In genomic region chr14:71267691-71268090, GRCh38 we compare ENCODE assay signal across 9 cellular contexts. TPM values are rescaled to one million over a fixed set of nuclear protein-coding genes. Genes with fewer than 3 reads are reported as not detected.
DNase-seq lines count a peak whose midpoint lies in the region; FAIRE-seq and TF ChIP-seq lines count a peak whose summit lies in the region.
"Had no signal": no experiment of that assay in that cellular context is flagged by ENCODE, and none has a peak within 500 bp of the region (broad histone marks: within the 10 kb centered on the region; RNA-seq: fewer than 3 reads in every experiment).

No MANE protein-coding gene starts in this region.

- BruUV-seq in PC-9 (replicated peaks; lab: Mats Ljungman, UMichigan) = no TSS peak

- H3K4me1 ChIP-seq in PC-9 (replicated peaks; ENCODE audit: insufficient read depth) (peaks cover 23% of the 10 kb centered on the region), parathyroid adenoma (no peaks in the 10 kb centered on the region)
- no peaks in the 10 kb centered on the region for H3K4me1 ChIP-seq in effector memory CD4-positive, alpha-beta T cell (ENCODE audit: control insufficient read depth, insufficient read depth, low read length, poor library complexity, severe bottlenecking)

- H3K36me3 ChIP-seq in PC-9 (ENCODE audit: low read depth) (no peaks in the 10 kb centered on the region), parathyroid adenoma (ENCODE audit: control insufficient read depth, insufficient read depth, low read length) (no peaks in the 10 kb centered on the region)
- no peaks in the 10 kb centered on the region for H3K36me3 ChIP-seq in effector memory CD4-positive, alpha-beta T cell (ENCODE audit: control insufficient read depth, insufficient read depth, low read length)

- no peaks in the 10 kb centered on the region for H4K20me1 ChIP-seq in PC-9 (ENCODE audit: insufficient read depth)

- DNase-seq in GM18507 (ENCODE audit: extremely low spot score, insufficient read length, low read depth) (no peak), PC-9 (no peak), kidney glomerular epithelial cell (lab: John Stamatoyannopoulos, UW) (no peak), T1000 (lab: John Stamatoyannopoulos, UW) (no peak), posterior vena cava (ENCODE audit: low spot score) (no peak)
- no peak for DNase-seq in effector memory CD4-positive, alpha-beta T cell
- DNase-seq: NCI-H1105 had no signal

- no peaks in the 10 kb centered on the region for H3F3A ChIP-seq in PC-9 (ENCODE audit: insufficient read depth, low read depth)

- H3K4me3 ChIP-seq in PC-9 = peak overlapping the region; percentile 3; the same call in 1 of the 2 replicates
- H3K4me3 ChIP-seq in effector memory CD4-positive, alpha-beta T cell (ENCODE audit: insufficient read depth, low read depth, low read length, poor library complexity, severe bottlenecking) = peak overlapping the region; percentile 39
- no peak overlapping the region for H3K4me3 ChIP-seq in parathyroid adenoma (ENCODE audit: low read depth, low read length)

- intact Hi-C loops in PC-9 (cut with micrococcal nuclease; ENCODE audit: unreplicated experiment) = no loop called here
- intact Hi-C loops in posterior vena cava (cut with DNase I) = no loop called here

- H3K79me2 ChIP-seq in PC-9 (ENCODE audit: low read depth) (no peaks in the 10 kb centered on the region), parathyroid adenoma (no peaks in the 10 kb centered on the region)

- no peak for TF ChIP-seq CTCF in PC-9 (conservative IDR thresholded peaks at IDR 0.05)
- TF ChIP-seq CTCF in parathyroid adenoma (IDR thresholded peaks at IDR 0.05) = no peak

- peak; percentile 50 for FAIRE-seq in GM18507 (lab: Jason Lieb, UNC)
- FAIRE-seq: G401.6 had no signal

- POLR2A ChIA-PET in PC-9 (lab: Charles Lee; ENCODE audit: unreplicated experiment) = interaction anchor here (0.6 kb wide), 1 partner anchor 59 kb away, joined by 5 read pairs; no protein-coding TSS in a partner anchor

- peak overlapping the region; percentile 57 for H3K4me2 ChIP-seq in PC-9
- H3K4me2 ChIP-seq in parathyroid adenoma (ENCODE audit: low read length) = no peak overlapping the region

- no peak overlapping the region for H3K27ac ChIP-seq in PC-9
- H3K27ac ChIP-seq in effector memory CD4-positive, alpha-beta T cell (ENCODE audit: insufficient read depth, low read length, poor library complexity, severe bottlenecking) = no peak overlapping the region
- no peak overlapping the region for H3K27ac ChIP-seq in parathyroid adenoma

- H2AFZ ChIP-seq in PC-9 = peak overlapping the region; percentile 58; the same call in 1 of the 2 replicates
- H2AFZ ChIP-seq in parathyroid adenoma = peak overlapping the region; percentile 46

- no peaks in the 10 kb centered on the region for H3K9me2 ChIP-seq in PC-9 (ENCODE audit: insufficient read depth)

- H3K9ac ChIP-seq in parathyroid adenoma = no peak overlapping the region

- peaks cover 26% of the 10 kb centered on the region; the same call in 1 of the 2 replicates for H3K9me3 ChIP-seq in PC-9 (ENCODE audit: insufficient read depth, low read depth)
- H3K9me3 ChIP-seq in effector memory CD4-positive, alpha-beta T cell (ENCODE audit: control insufficient read depth, low read length) = peaks cover 3% of the 10 kb centered on the region
- no peaks in the 10 kb centered on the region for H3K9me3 ChIP-seq in parathyroid adenoma (ENCODE audit: control insufficient read depth, low read length)

- CTCF ChIA-PET in PC-9 (lab: Charles Lee) = no interaction called here

- H3K27me3 ChIP-seq in PC-9 (ENCODE audit: insufficient read depth, low read depth) (no peaks in the 10 kb centered on the region), parathyroid adenoma (ENCODE audit: control insufficient read depth, insufficient read depth, low read length) (no peaks in the 10 kb centered on the region)
- H3K27me3 ChIP-seq in effector memory CD4-positive, alpha-beta T cell (replicated peaks; ENCODE audit: control insufficient read depth, insufficient read depth, low read length, poor library complexity, severe bottlenecking) = no peaks in the 10 kb centered on the region

RNA-seq across cellular contexts. Expression of gene SIPA1L1, which starts 52.6 kb away (rescaled TPM):
- total RNA-seq in PC-9 (2021) (61.6 and 79.8 TPM in 2 replicates), posterior vena cava (10 to 100 TPM; 33.3 to 36.0 TPM)
